Comparison of ENCODE assay signal across 1 cellular context in genomic region chr6:62362097-62362496, GRCh38.
TF ChIP-seq lines count a peak whose summit lies in the region.

No MANE protein-coding gene starts in this region.

TF ChIP-seq in HepG2, 621 proteins besides CTCF, POLR2A, EP300 and RAD21 (continued from another document):
- no peak for TF ChIP-seq DMTF1 (CRISPR knock-in tag; IDR thresholded peaks at IDR 0.05)
- no peak for TF ChIP-seq AGO1 (IDR thresholded peaks at IDR 0.05; ENCODE audit: low read depth, low read length, poor library complexity, severe bottlenecking)
- no peak for TF ChIP-seq DBP (CRISPR knock-in tag; IDR thresholded peaks at IDR 0.05; ENCODE audit: not compliant biosample characterization)
- no peak for TF ChIP-seq TP53 (CRISPR knock-in tag; conservative IDR thresholded peaks at IDR 0.05)
